ENCODE assay signal across 8 cellular contexts in genomic region chr2:63488118-63488713, GRCh38.
A peak's percentile ranks its signal among the peaks of the same experiment; 100 is the strongest.
DNase-seq lines count a peak whose midpoint lies in the region; ATAC-seq, FAIRE-seq and TF ChIP-seq lines count a peak whose summit lies in the region.

No MANE protein-coding gene starts in this region.

- no peaks in the 10 kb centered on the region for H3K9me3 Mint-ChIP-seq in HFFc6

- DNase-seq in NCI-H1092 treated with DMSO at 0.1 percent for 48 hours (lab: John Stamatoyannopoulos, UW), result peak; percentile 8
- no peak for DNase-seq in NCI-H1092 (lab: John Stamatoyannopoulos, UW)
- DNase-seq in HFFc6, result peak; percentile 30
- DNase-seq in iPS-NIHi7 (ENCODE audit: extremely low spot score), result peak; percentile 27
- DNase-seq in ecto neural progenitor cell (ENCODE audit: low spot score), result no peak
- no peak for DNase-seq in activated naive CD4-positive, alpha-beta T cell treated with anti-CD3 and anti-CD28 coated beads, Interleukin-2, amount 50 U/mL, for 16 hours

- no peak overlapping the region for H3K27ac Mint-ChIP-seq in HFFc6

- no peaks in the 10 kb centered on the region; the same call in 1 of the 2 replicates for H3K27me3 Mint-ChIP-seq in HFFc6 (ENCODE audit: insufficient read depth)

- H3K4me3 Mint-ChIP-seq in HFFc6, result no peak overlapping the region

- no peaks in the 10 kb centered on the region for H3K4me1 Mint-ChIP-seq in HFFc6 (ENCODE audit: low read depth)

- peak; percentile 87 for TF ChIP-seq CTCF in HFFc6 (IDR thresholded peaks at IDR 0.05)

- FAIRE-seq in TTC549 (lab: Jason Lieb, UNC), result peak; percentile 95

- ATAC-seq in GM21423 (IDR thresholded peaks at IDR 0.05; ENCODE audit: unreplicated experiment), result no peak

- no peaks in the 10 kb centered on the region for H3K36me3 Mint-ChIP-seq in HFFc6 (ENCODE audit: low read depth)

Comparison
In these comparisons a context has a peak if more than half of its experiments do, and no peak if none do; other contexts are left out.
1. DNase-seq: peak in NCI-H1092 treated with DMSO at 0.1 percent for 48 hours (single experiment), HFFc6 (single experiment) and iPS-NIHi7 (single experiment); none in NCI-H1092 (single experiment), ecto neural progenitor cell (single experiment) and activated naive CD4-positive, alpha-beta T cell treated with anti-CD3 and anti-CD28 coated beads, Interleukin-2, amount 50 U/mL, for 16 hours (single experiment).